8 cellular contexts compared by ENCODE assay signal in the genomic region with DNA sequence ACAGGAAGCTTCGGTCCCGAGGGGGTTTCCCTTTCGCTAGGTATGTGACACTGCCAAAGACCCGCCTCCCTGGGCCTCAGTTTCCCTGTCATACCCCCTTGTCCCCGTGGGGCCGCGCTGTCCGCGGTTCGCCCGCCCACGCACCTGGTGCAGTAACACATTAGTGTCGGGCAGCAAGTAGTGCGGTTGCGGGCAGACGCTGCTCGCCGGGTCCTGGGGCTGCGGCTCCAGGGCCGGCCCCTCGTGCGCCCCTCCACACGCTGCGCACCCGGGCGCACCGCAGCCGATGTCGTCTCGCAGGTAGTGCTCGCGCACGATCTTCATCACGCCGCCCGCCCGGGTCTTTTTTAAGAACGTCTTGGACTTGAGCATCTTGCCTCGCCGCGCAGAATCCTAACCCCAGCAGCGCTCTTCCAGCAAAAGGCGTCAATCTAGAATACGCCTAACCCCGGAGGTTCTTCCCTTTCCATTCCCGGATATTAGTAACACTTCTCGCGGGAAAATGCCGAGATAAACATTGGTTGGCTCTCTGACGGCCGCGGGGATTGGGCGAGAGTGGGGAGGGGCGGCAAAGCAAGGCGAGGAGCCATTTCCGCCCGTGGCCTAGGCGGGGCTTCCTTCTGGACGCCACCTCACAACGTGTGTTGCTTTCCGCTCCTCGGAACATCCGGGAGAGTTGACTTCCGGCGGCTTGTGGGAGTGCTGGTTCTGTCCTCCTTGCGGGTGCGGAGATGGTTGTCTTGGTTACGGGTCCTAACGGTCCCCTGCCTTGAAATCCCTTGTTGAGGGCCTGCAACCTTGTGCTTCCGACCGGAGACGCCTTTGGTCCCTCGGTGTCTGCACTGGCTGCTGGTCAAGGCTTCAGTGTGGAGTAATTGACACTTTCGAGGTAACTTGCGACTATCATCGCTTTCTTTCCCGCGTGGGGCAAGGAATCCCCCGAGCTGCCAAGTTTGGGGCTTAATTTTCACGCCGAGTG. TPM values are rescaled to one million over a fixed set of nuclear protein-coding genes. Genes with fewer than 3 reads are reported as not detected.
A peak's percentile ranks its signal among the peaks of the same experiment; 100 is the strongest.
DNase-seq lines count a peak whose midpoint lies in the region; ATAC-seq and TF ChIP-seq lines count a peak whose summit lies in the region.

A gene with protein sequence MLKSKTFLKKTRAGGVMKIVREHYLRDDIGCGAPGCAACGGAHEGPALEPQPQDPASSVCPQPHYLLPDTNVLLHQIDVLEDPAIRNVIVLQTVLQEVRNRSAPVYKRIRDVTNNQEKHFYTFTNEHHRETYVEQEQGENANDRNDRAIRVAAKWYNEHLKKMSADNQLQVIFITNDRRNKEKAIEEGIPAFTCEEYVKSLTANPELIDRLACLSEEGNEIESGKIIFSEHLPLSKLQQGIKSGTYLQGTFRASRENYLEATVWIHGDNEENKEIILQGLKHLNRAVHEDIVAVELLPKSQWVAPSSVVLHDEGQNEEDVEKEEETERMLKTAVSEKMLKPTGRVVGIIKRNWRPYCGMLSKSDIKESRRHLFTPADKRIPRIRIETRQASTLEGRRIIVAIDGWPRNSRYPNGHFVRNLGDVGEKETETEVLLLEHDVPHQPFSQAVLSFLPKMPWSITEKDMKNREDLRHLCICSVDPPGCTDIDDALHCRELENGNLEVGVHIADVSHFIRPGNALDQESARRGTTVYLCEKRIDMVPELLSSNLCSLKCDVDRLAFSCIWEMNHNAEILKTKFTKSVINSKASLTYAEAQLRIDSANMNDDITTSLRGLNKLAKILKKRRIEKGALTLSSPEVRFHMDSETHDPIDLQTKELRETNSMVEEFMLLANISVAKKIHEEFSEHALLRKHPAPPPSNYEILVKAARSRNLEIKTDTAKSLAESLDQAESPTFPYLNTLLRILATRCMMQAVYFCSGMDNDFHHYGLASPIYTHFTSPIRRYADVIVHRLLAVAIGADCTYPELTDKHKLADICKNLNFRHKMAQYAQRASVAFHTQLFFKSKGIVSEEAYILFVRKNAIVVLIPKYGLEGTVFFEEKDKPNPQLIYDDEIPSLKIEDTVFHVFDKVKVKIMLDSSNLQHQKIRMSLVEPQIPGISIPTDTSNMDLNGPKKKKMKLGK (minus strand): TSS at position 440 of the 979 bp plus-strand sequence. CDS start 68 bp downstream, at position 372.
A gene with protein sequence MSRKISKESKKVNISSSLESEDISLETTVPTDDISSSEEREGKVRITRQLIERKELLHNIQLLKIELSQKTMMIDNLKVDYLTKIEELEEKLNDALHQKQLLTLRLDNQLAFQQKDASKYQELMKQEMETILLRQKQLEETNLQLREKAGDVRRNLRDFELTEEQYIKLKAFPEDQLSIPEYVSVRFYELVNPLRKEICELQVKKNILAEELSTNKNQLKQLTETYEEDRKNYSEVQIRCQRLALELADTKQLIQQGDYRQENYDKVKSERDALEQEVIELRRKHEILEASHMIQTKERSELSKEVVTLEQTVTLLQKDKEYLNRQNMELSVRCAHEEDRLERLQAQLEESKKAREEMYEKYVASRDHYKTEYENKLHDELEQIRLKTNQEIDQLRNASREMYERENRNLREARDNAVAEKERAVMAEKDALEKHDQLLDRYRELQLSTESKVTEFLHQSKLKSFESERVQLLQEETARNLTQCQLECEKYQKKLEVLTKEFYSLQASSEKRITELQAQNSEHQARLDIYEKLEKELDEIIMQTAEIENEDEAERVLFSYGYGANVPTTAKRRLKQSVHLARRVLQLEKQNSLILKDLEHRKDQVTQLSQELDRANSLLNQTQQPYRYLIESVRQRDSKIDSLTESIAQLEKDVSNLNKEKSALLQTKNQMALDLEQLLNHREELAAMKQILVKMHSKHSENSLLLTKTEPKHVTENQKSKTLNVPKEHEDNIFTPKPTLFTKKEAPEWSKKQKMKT (plus strand): TSS at position 673 of the 979 bp plus-strand sequence. CDS start 1,337 bp downstream, outside the sequence.

- ATAC-seq in HG02610 (IDR thresholded peaks at IDR 0.05; ENCODE audit: unreplicated experiment) (peak; percentile 98), omental fat pad (ENCODE audit: low FRiP score) (peak; percentile 99)
- peak; percentile 96 to 98 for ATAC-seq in activated naive CD4-positive, alpha-beta T cell treated with anti-CD3 and anti-CD28 coated beads, Interleukin-2, amount 50 U/mL, for 72 hours

- H3K9me3 Mint-ChIP-seq in activated naive CD4-positive, alpha-beta T cell treated with anti-CD3 and anti-CD28 coated beads, Interleukin-2, amount 50 U/mL, for 72 hours, result no peaks in the 10 kb centered on the region

- H3K4me3 ChIP-seq in testis, result peak within 1 kb of the TSS; percentile 83 to 94

- no peaks in the 10 kb centered on the region for H3K36me3 ChIP-seq in testis (ENCODE audit: low read depth, missing control alignments)

- no peak for TF ChIP-seq CTCF in omental fat pad (IDR thresholded peaks at IDR 0.05)
- peak in 2 of 3 experiments; percentile 6 to 9 for TF ChIP-seq CTCF in testis (IDR thresholded peaks at IDR 0.05)

- H3K4me1 ChIP-seq in testis, result peaks cover 22% of the 10 kb centered on the region

- intact Hi-C loops in testis (cut with DNase I; ENCODE audit: low total_unique reads), result no loop called here

- DNase-seq in NCI-H1092 treated with DMSO at 0.1 percent for 48 hours (lab: John Stamatoyannopoulos, UW) (peak; percentile 99), SKM-1 (lab: John Stamatoyannopoulos, UW; ENCODE audit: unreplicated experiment) (peak; percentile 93), glomerular visceral epithelial cell (ENCODE audit: extremely low spot score) (peak; percentile 98), omental fat pad (ENCODE audit: low spot score) (peak; percentile 83), testis (peak; percentile 99)
- peak; percentile 93 to 97 for DNase-seq in activated naive CD4-positive, alpha-beta T cell treated with anti-CD3 and anti-CD28 coated beads, Interleukin-2, amount 50 U/mL, for 72 hours (ENCODE audit: low spot score in 2 of 2)

- peaks cover 29 to 61% of the 10 kb centered on the region in 2 donors for H3K36me3 Mint-ChIP-seq in activated naive CD4-positive, alpha-beta T cell treated with anti-CD3 and anti-CD28 coated beads, Interleukin-2, amount 50 U/mL, for 72 hours

- TF ChIP-seq POLR2A in GM10847 (IDR thresholded peaks at IDR 0.05; ENCODE audit: extremely low read depth, insufficient read length), result peak; percentile 42
- no peak for TF ChIP-seq POLR2A in testis (IDR thresholded peaks at IDR 0.05)

- H3K9me3 ChIP-seq in testis, result no peaks in the 10 kb centered on the region

- peak within 1 kb of the TSS; percentile 71 to 86 for H3K27ac ChIP-seq in testis

- no peaks in the 10 kb centered on the region for H3K27me3 ChIP-seq in testis

- H3K27ac Mint-ChIP-seq in activated naive CD4-positive, alpha-beta T cell treated with anti-CD3 and anti-CD28 coated beads, Interleukin-2, amount 50 U/mL, for 72 hours, result peak within 1 kb of the TSS; percentile 94 to 100

- WGBS in testis, 2 donors, result 0% methylated on average over 58 to 81 of the region's 81 CpGs

RNA-seq across cellular contexts. Expression of the first gene that starts in this region (rescaled TPM):
- total RNA-seq in activated naive CD4-positive, alpha-beta T cell treated with anti-CD3 and anti-CD28 coated beads, Interleukin-2, amount 50 U/mL, for 72 hours, result 10 to 100 TPM; 44.9 to 47.2 TPM
- 10 to 100 TPM; 22.9 to 42.0 (median 24.8) TPM for total RNA-seq in omental fat pad
- total RNA-seq in testis, result 10 to 100 TPM; 37.6 to 43.9 TPM
- 27.8 TPM for polyA plus RNA-seq in testis (ENCODE audit: insufficient read depth, low read depth, low replicate concordance)

RNA-seq across cellular contexts. Expression of the second gene that starts in this region (rescaled TPM):
- 10 to 100 TPM; 26.2 to 28.9 TPM for total RNA-seq in activated naive CD4-positive, alpha-beta T cell treated with anti-CD3 and anti-CD28 coated beads, Interleukin-2, amount 50 U/mL, for 72 hours
- total RNA-seq in omental fat pad, result 10 to 100 TPM; 12.0 to 25.2 (median 14.8) TPM
- total RNA-seq in testis, result 10 to 100 TPM; 24.6 to 37.2 TPM
- polyA plus RNA-seq in testis (ENCODE audit: insufficient read depth, low read depth, low replicate concordance), result 22.5 TPM

Comparison
In these comparisons a context has a peak if more than half of its experiments do, and no peak if none do; other contexts are left out.
1. Peak in every context shown above with its lines: DNase-seq, ATAC-seq, H3K4me3 ChIP-seq and H3K27ac ChIP-seq.
2. CTCF ChIP-seq: peak in testis (2 of 3); none in omental fat pad (0 of 3).